ENCODE assay signal across 8 cellular contexts in genomic region chr19:17306285-17306714, GRCh38. TPM values are rescaled to one million over a fixed set of nuclear protein-coding genes. Genes with fewer than 3 reads are reported as not detected.
DNase-seq lines count a peak whose midpoint lies in the region; TF ChIP-seq lines count a peak whose summit lies in the region.

No MANE protein-coding gene starts in this region.

- H3K27ac ChIP-seq in OCI-LY7 (ENCODE audit: low read depth, low read length, poor library complexity, severe bottlenecking) (peak overlapping the region; percentile 90), parathyroid adenoma (peak overlapping the region; percentile 90)

- H3K9me3 ChIP-seq in OCI-LY7 (ENCODE audit: low read length), result no peaks in the 10 kb centered on the region
- H3K9me3 ChIP-seq in parathyroid adenoma (ENCODE audit: control insufficient read depth, low read length), result no peaks in the 10 kb centered on the region

- H3K9ac ChIP-seq in parathyroid adenoma, result no peak overlapping the region

- H2AFZ ChIP-seq in OCI-LY7 (ENCODE audit: low read length), result peak overlapping the region; percentile 50
- peak overlapping the region; percentile 83 for H2AFZ ChIP-seq in parathyroid adenoma

- H3K4me3 ChIP-seq in GM12875 (ENCODE audit: low read depth, low read length) (peak overlapping the region; percentile 91), OCI-LY7 (ENCODE audit: low read depth, low read length, poor library complexity, severe bottlenecking) (peak overlapping the region; percentile 89), epithelial cell of esophagus (ENCODE audit: low read length) (peak overlapping the region; percentile 86), parathyroid adenoma (ENCODE audit: low read depth, low read length) (peak overlapping the region; percentile 89)

- peaks cover 51% of the 10 kb centered on the region for H3K4me1 ChIP-seq in OCI-LY7 (ENCODE audit: insufficient read depth, low read length, poor library complexity, severe bottlenecking)
- H3K4me1 ChIP-seq in parathyroid adenoma, result peaks cover 21% of the 10 kb centered on the region

- H3K4me2 ChIP-seq in OCI-LY7 (ENCODE audit: low read length) (peak overlapping the region; percentile 76), parathyroid adenoma (ENCODE audit: low read length) (peak overlapping the region; percentile 58)

- TF ChIP-seq CTCF in GM12875 (IDR thresholded peaks at IDR 0.05; ENCODE audit: borderline replicate concordance, insufficient read depth, low read depth, low read length) (no peak), OCI-LY7 (conservative IDR thresholded peaks at IDR 0.05; ENCODE audit: low read length) (no peak), epithelial cell of esophagus (IDR thresholded peaks at IDR 0.05; ENCODE audit: insufficient read depth, low read depth, low read length, missing control alignments) (no peak), parathyroid adenoma (IDR thresholded peaks at IDR 0.05) (no peak)

- H3K36me3 ChIP-seq in OCI-LY7 (ENCODE audit: insufficient read depth, low read length) (0 out of 2 replicates have a peak, but pooled peaks cover 5% of the 10 kb centered on the region), parathyroid adenoma (ENCODE audit: control insufficient read depth, insufficient read depth, low read length) (no peaks in the 10 kb centered on the region)

- intact Hi-C loops in OCI-LY7 (cut with micrococcal nuclease; ENCODE audit: unreplicated experiment), result loop anchor here (5.0 kb wide), 1 partner anchor 446 kb away; the partner anchor contains the start of gene FCHO1

- peak; percentile 35 for DNase-seq in OCI-LY7 (ENCODE audit: low spot score)
- DNase-seq in epithelial cell of esophagus (ENCODE audit: low read depth), result no peak
- no peak for DNase-seq in cortex of kidney (lab: John Stamatoyannopoulos, UW)
- no peak for DNase-seq in COLO668 (lab: John Stamatoyannopoulos, UW; ENCODE audit: unreplicated experiment)
- no peak for DNase-seq in NCI-H345 (lab: John Stamatoyannopoulos, UW)
- DNase-seq in NOMO-1 (lab: John Stamatoyannopoulos, UW; ENCODE audit: unreplicated experiment in 2 of 2), result no peak

- POLR2A ChIA-PET in OCI-LY7 (lab: Charles Lee), result interaction anchor here (0.6 to 0.9 kb wide), 8 partner anchors 13 to 221 kb away, joined by 3 to 6 read pairs (median 4); partner anchors contain the start of gene BABAM1

- BruUV-seq in OCI-LY7 (replicated peaks; lab: Mats Ljungman, UMichigan), result TSS peak; percentile 87

- no peaks in the 10 kb centered on the region for H3K9me2 ChIP-seq in OCI-LY7 (ENCODE audit: insufficient read depth, low read length)

- H4K20me1 ChIP-seq in OCI-LY7 (ENCODE audit: insufficient read depth, low read length), result 0 out of 2 replicates have a peak, but pooled peaks cover 5% of the 10 kb centered on the region

- CTCF ChIA-PET in OCI-LY7 (lab: Charles Lee; ENCODE audit: unreplicated experiment), result interaction anchor here (0.8 kb wide), 1 partner anchor 26 kb away, joined by 5 read pairs; no protein-coding TSS in a partner anchor

- no peaks in the 10 kb centered on the region for H3K27me3 ChIP-seq in parathyroid adenoma (ENCODE audit: control insufficient read depth, insufficient read depth, low read length)

- peaks cover 27% of the 10 kb centered on the region for H3K79me2 ChIP-seq in OCI-LY7 (ENCODE audit: insufficient read depth, low read depth, low read length)
- peaks cover 25% of the 10 kb centered on the region for H3K79me2 ChIP-seq in parathyroid adenoma

RNA-seq across cellular contexts. Expression of gene MRPL34, which starts 0.6 kb away (rescaled TPM):
- 174 and 182 TPM in 2 replicates for total RNA-seq in OCI-LY7 (2014; rRNA removed; shearing (Covaris generic))
- total RNA-seq in OCI-LY7 (2022), result 168 and 173 TPM in 2 replicates

RNA-seq across cellular contexts. Expression of gene DDA1, which starts 3.1 kb away (rescaled TPM):
- total RNA-seq in OCI-LY7 (2014; rRNA removed; shearing (Covaris generic)), result 36.6 and 39.2 TPM in 2 replicates
- total RNA-seq in OCI-LY7 (2022), result 48.8 and 57.9 TPM in 2 replicates

RNA-seq across cellular contexts. Expression of gene ABHD8, which starts 3.1 kb away (rescaled TPM):
- total RNA-seq in OCI-LY7 (2014; rRNA removed; shearing (Covaris generic)), result 11.6 TPM in 2 replicates
- total RNA-seq in OCI-LY7 (2022), result 17.3 and 18.9 TPM in 2 replicates

RNA-seq across cellular contexts. Expression of gene ANKLE1, which starts 24.6 kb away (rescaled TPM):
- total RNA-seq in OCI-LY7 (2014; rRNA removed; shearing (Covaris generic)), result 35.2 and 45.1 TPM in 2 replicates
- total RNA-seq in OCI-LY7 (2022), result 53.7 and 59.4 TPM in 2 replicates

RNA-seq across cellular contexts. Expression of gene ANO8, which starts 28.4 kb away (rescaled TPM):
- 4.3 and 5.9 TPM in 2 replicates for total RNA-seq in OCI-LY7 (2014; rRNA removed; shearing (Covaris generic))
- 12.8 and 13.5 TPM in 2 replicates for total RNA-seq in OCI-LY7 (2022)
